1 cellular context compared by ENCODE assay signal in the genomic region with DNA sequence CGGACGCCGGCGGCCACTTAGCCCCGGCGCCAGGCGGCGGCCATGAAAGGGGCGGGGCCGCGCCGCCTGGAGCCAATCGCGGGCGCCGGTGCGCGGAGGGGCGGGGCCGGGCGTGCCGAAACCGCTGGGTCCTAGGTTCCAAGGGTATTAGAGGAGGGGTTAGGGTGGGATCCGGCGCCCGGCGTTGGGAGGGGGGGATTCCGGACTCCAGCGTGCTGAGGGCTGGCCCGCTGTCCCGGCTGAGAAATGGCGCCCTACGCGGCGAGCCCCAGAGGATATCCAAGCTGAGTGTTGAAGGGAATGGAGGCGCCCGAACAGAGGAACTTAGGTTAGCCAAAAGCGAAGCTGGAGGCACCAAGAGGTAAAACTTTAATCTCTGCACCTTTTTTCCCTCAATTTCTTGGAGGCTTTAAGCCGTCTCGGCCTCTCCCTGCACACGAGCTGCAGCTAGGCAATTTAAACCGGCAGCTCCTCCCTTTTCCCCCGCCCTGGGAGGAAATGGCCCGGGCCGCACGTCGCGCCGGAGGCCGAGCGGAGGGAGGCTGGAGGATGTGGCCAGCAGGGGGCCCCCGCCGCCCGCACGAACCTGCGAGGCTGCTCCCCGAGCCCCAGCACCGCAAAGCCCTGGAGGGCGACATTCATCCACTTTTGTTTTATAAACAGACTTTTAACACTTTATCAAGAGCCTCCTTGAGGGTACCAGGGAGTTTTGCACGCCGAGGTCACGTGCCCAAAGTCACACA.
TF ChIP-seq lines count a peak whose summit lies in the region.

Gene XXYLT1, minus strand, starts transcription at position 44 of the 743 bp plus-strand sequence. CDS start 101 bp downstream, outside the sequence.

TF ChIP-seq in GM12878, 131 proteins besides CTCF, POLR2A, EP300 and RAD21 (continued from another document and continues in another):
- TF ChIP-seq ATF3 (IDR thresholded peaks at IDR 0.05; ENCODE audit: borderline replicate concordance, extremely low read depth, low read depth, low read length) (peak; percentile 65; the same call in 1 of the 2 replicates), MEF2A (IDR thresholded peaks at IDR 0.05; ENCODE audit: insufficient read depth, low read depth, low read length) (0 out of 2 replicates have a peak, but pooled peaks have one; percentile 30), POLR2AphosphoS2 (IDR thresholded peaks at IDR 0.05; ENCODE audit: low read depth, low read length) (peak; percentile 71), MTA3 (IDR thresholded peaks at IDR 0.05; ENCODE audit: borderline replicate concordance, low read length) (peak; percentile 43; the same call in 1 of the 2 replicates), HDAC2 (IDR thresholded peaks at IDR 0.05) (no peak), NFXL1 (IDR thresholded peaks at IDR 0.05; ENCODE audit: borderline replicate concordance) (no peak), STAT1 (conservative IDR thresholded peaks at IDR 0.05) (no peak; the same call in 1 of the 2 replicates), RUNX3 (IDR thresholded peaks at IDR 0.05; ENCODE audit: low read length) (peak; percentile 67), SMC3 (IDR thresholded peaks at IDR 0.05; ENCODE audit: borderline replicate concordance, low read length) (peak; percentile 95), ZNF24 (IDR thresholded peaks at IDR 0.05) (peak; percentile 41; the same call in 1 of the 2 replicates), DPF2 (IDR thresholded peaks at IDR 0.05) (0 out of 2 replicates have a peak, but pooled peaks have one; percentile 9), RAD51 (IDR thresholded peaks at IDR 0.05) (peak; percentile 94), YBX1 (IDR thresholded peaks at IDR 0.05) (no peak), GATAD2B (conservative IDR thresholded peaks at IDR 0.05; ENCODE audit: low read depth) (peak; percentile 13; the same call in 1 of the 2 replicates), SMAD1 (IDR thresholded peaks at IDR 0.05; ENCODE audit: low read depth, partially characterized antibody) (no peak), ZNF217 (IDR thresholded peaks at IDR 0.05) (no peak), SPI1 (IDR thresholded peaks at IDR 0.05; ENCODE audit: borderline replicate concordance, insufficient read depth, low read depth, low read length) (peak; percentile 31; the same call in 1 of the 2 replicates), MLLT1 (IDR thresholded peaks at IDR 0.05) (0 out of 2 replicates have a peak, but pooled peaks have one; percentile 57), ZNF622 (IDR thresholded peaks at IDR 0.05) (no peak), TAF1 (IDR thresholded peaks at IDR 0.05; ENCODE audit: borderline replicate concordance, low read depth, low read length) (no peak), USF2 (IDR thresholded peaks at IDR 0.05; ENCODE audit: borderline replicate concordance, low read depth, low read length) (peak; percentile 63), SMARCA5 (IDR thresholded peaks at IDR 0.05) (peak; percentile 98), YY1 (IDR thresholded peaks at IDR 0.05; ENCODE audit: low read depth, low read length) (peak; percentile 98), HDAC6 (IDR thresholded peaks at IDR 0.05; ENCODE audit: unreplicated experiment) (no peak), ZNF592 (IDR thresholded peaks at IDR 0.05) (peak; percentile 84; the same call in 1 of the 2 replicates), USF1 (IDR thresholded peaks at IDR 0.05; ENCODE audit: borderline replicate concordance, extremely low read length, insufficient read depth, low read depth, low read length) (peak; percentile 76), STAT3 (IDR thresholded peaks at IDR 0.05; ENCODE audit: low read depth, low read length) (no peak), ZSCAN29 (IDR thresholded peaks at IDR 0.05) (peak; percentile 94), TCF3 (IDR thresholded peaks at IDR 0.05; ENCODE audit: borderline replicate concordance, insufficient read depth, low read depth, low read length) (0 out of 2 replicates have a peak, but pooled peaks have one; percentile 10), FOXM1 (IDR thresholded peaks at IDR 0.05; ENCODE audit: low read depth, low read length) (0 out of 2 replicates have a peak, but pooled peaks have one; percentile 40), CBX5 (IDR thresholded peaks at IDR 0.05; ENCODE audit: low read depth) (peak; percentile 79; the same call in 1 of the 2 replicates), SIN3A (IDR thresholded peaks at IDR 0.05; ENCODE audit: low read depth, low read length) (no peak), PML (IDR thresholded peaks at IDR 0.05; ENCODE audit: low read length) (peak; percentile 24; the same call in 1 of the 2 replicates), RELA (IDR thresholded peaks at IDR 0.05; ENCODE audit: borderline replicate concordance, partially characterized antibody) (peak; percentile 52), ETV6 (conservative IDR thresholded peaks at IDR 0.05 in 1 of 2, IDR thresholded peaks at IDR 0.05 in 1 of 2; ENCODE audit: borderline replicate concordance in 1 of 2, low read depth in 1 of 2) (no peak), NBN (IDR thresholded peaks at IDR 0.05) (peak; percentile 69; the same call in 1 of the 2 replicates), SKIL (IDR thresholded peaks at IDR 0.05; ENCODE audit: low read depth, poor library complexity, severe bottlenecking) (no peak), ZZZ3 (IDR thresholded peaks at IDR 0.05; ENCODE audit: control insufficient read depth, insufficient read length, low read depth) (no peak), HCFC1 (IDR thresholded peaks at IDR 0.05; ENCODE audit: low read length) (peak; percentile 38; the same call in 1 of the 2 replicates)
- TF ChIP-seq, protein P1, sequence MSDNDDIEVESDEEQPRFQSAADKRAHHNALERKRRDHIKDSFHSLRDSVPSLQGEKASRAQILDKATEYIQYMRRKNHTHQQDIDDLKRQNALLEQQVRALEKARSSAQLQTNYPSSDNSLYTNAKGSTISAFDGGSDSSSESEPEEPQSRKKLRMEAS (IDR thresholded peaks at IDR 0.05; ENCODE audit: low read depth, low read length) = no peak
- TF ChIP-seq, protein P2, sequence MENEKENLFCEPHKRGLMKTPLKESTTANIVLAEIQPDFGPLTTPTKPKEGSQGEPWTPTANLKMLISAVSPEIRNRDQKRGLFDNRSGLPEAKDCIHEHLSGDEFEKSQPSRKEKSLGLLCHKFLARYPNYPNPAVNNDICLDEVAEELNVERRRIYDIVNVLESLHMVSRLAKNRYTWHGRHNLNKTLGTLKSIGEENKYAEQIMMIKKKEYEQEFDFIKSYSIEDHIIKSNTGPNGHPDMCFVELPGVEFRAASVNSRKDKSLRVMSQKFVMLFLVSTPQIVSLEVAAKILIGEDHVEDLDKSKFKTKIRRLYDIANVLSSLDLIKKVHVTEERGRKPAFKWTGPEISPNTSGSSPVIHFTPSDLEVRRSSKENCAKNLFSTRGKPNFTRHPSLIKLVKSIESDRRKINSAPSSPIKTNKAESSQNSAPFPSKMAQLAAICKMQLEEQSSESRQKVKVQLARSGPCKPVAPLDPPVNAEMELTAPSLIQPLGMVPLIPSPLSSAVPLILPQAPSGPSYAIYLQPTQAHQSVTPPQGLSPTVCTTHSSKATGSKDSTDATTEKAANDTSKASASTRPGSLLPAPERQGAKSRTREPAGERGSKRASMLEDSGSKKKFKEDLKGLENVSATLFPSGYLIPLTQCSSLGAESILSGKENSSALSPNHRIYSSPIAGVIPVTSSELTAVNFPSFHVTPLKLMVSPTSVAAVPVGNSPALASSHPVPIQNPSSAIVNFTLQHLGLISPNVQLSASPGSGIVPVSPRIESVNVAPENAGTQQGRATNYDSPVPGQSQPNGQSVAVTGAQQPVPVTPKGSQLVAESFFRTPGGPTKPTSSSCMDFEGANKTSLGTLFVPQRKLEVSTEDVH (IDR thresholded peaks at IDR 0.05; ENCODE audit: low read depth, partially characterized antibody) = no peak
- TF ChIP-seq, protein P3, sequence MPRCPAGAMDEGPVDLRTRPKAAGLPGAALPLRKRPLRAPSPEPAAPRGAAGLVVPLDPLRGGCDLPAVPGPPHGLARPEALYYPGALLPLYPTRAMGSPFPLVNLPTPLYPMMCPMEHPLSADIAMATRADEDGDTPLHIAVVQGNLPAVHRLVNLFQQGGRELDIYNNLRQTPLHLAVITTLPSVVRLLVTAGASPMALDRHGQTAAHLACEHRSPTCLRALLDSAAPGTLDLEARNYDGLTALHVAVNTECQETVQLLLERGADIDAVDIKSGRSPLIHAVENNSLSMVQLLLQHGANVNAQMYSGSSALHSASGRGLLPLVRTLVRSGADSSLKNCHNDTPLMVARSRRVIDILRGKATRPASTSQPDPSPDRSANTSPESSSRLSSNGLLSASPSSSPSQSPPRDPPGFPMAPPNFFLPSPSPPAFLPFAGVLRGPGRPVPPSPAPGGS (IDR thresholded peaks at IDR 0.05; ENCODE audit: borderline replicate concordance, insufficient read depth, low read depth, low read length, poor library complexity, severe bottlenecking) = peak; percentile 29
- TF ChIP-seq, protein P4, sequence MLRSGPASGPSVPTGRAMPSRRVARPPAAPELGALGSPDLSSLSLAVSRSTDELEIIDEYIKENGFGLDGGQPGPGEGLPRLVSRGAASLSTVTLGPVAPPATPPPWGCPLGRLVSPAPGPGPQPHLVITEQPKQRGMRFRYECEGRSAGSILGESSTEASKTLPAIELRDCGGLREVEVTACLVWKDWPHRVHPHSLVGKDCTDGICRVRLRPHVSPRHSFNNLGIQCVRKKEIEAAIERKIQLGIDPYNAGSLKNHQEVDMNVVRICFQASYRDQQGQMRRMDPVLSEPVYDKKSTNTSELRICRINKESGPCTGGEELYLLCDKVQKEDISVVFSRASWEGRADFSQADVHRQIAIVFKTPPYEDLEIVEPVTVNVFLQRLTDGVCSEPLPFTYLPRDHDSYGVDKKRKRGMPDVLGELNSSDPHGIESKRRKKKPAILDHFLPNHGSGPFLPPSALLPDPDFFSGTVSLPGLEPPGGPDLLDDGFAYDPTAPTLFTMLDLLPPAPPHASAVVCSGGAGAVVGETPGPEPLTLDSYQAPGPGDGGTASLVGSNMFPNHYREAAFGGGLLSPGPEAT (IDR thresholded peaks at IDR 0.05; ENCODE audit: low read depth) = peak; percentile 96
